In genomic region chr11:45109400-45109799, GRCh38 we compare ENCODE assay signal across 21 cellular contexts.
"Had no signal": no experiment of that assay in that cellular context is flagged by ENCODE, and none has a peak within 500 bp of the region (broad histone marks: within the 10 kb centered on the region; RNA-seq: fewer than 3 reads in every experiment).

No MANE protein-coding gene starts in this region.

- DNase-seq: IMR-90; Karpas-422; KG1; MG63; NCI-H1092; NCI-H1105 treated with DMSO at 0.1 percent for 48 hours; NCI-H1417 treated with DMSO at 0.1 percent for 48 hours; NCI-H187; NCI-H2029; NCI-H2171 treated with DMSO at 0.1 percent for 48 hours; NCI-H524; NCI-H526 treated with DMSO at 0.1 percent for 48 hours; NCI-H748 treated with DMSO at 0.1 percent for 48 hours; NK-92 treated with Interleukin-12 subunit alpha and Interleukin-12 subunit beta, amount 100 ng/mL, for 24 hours; PC-3; SHP77; SJCRH30 had no signal

- H3K4me1 ChIP-seq: SJCRH30 had no signal

- ATAC-seq: HepG2, Panc1, PC-3, SK-N-SH treated with all-trans-retinoic acid at 6 μM for 48 hours had no signal

- H3K4me3 ChIP-seq: MG63, SJCRH30 had no signal

- H3K36me3 ChIP-seq: MG63, SJCRH30 had no signal

- H3K27ac ChIP-seq: RWPE1, SJCRH30 had no signal

- H3K9me3 ChIP-seq: MG63, SJCRH30 had no signal
